Comparison of ENCODE assay signal across 9 cellular contexts in genomic region chr20:35884541-35884865, GRCh38.
DNase-seq lines count a peak whose midpoint lies in the region; ATAC-seq and TF ChIP-seq lines count a peak whose summit lies in the region.
"Had no signal": no experiment of that assay in that cellular context is flagged by ENCODE, and none has a peak within 500 bp of the region (broad histone marks: within the 10 kb centered on the region; RNA-seq: fewer than 3 reads in every experiment).

No MANE protein-coding gene starts in this region.

- H3K4me2 ChIP-seq in HCT116 (ENCODE audit: low read length) (peak overlapping the region; percentile 68), mesenchymal stem cell (ENCODE audit: low read length, poor library complexity, severe bottlenecking) (no peak overlapping the region)

- H4K91ac ChIP-seq in mesenchymal stem cell (ENCODE audit: low read length) = no peak overlapping the region

- H4K8ac ChIP-seq in mesenchymal stem cell (ENCODE audit: low read length) = no peak overlapping the region

- TF ChIP-seq CTCF in HCT116 (IDR thresholded peaks at IDR 0.05 in 2 of 3, conservative IDR thresholded peaks at IDR 0.05 in 1 of 3; ENCODE audit: borderline replicate concordance in 1 of 3, insufficient read depth in 1 of 3, low read depth in 2 of 3, low read length in 2 of 3) = no peak
- no peak for TF ChIP-seq CTCF in brain microvascular endothelial cell (IDR thresholded peaks at IDR 0.05; ENCODE audit: low read depth, low read length, missing control alignments)
- no peak for TF ChIP-seq CTCF in suprapubic skin (IDR thresholded peaks at IDR 0.05)

- H3K4ac ChIP-seq in mesenchymal stem cell (ENCODE audit: low read depth in 1 of 2, low read length in 2 of 2) = no peak overlapping the region

- H4K20me1 ChIP-seq in HCT116 (ENCODE audit: insufficient read depth) = no peaks in the 10 kb centered on the region

- H3K36me3 ChIP-seq in HCT116 (ENCODE audit: control insufficient read depth in 1 of 2, insufficient read depth in 2 of 2, low read length in 2 of 2) (no peaks in the 10 kb centered on the region), brain microvascular endothelial cell (replicated peaks) (no peaks in the 10 kb centered on the region), mesenchymal stem cell (ENCODE audit: control insufficient read depth in 1 of 2, insufficient read depth in 2 of 2, low read depth in 1 of 2, low read length in 2 of 2) (peaks cover 3 to 4% of the 10 kb centered on the region in 2 experiments), suprapubic skin (no peaks in the 10 kb centered on the region)

- in situ Hi-C loops in brain microvascular endothelial cell (cut with HindIII; ENCODE audit: low pct_ligation_motif_present, low sequenced_read_pairs) = loop anchor here (25.0 kb wide), 1 partner anchor 147 kb away; the partner anchor contains the start of gene RBM39

- H2BK12ac ChIP-seq in mesenchymal stem cell (ENCODE audit: low read length in 2 of 2) = no peak overlapping the region

- no peaks in the 10 kb centered on the region; the same call in none of the 2 replicates for H3K79me2 ChIP-seq in HCT116 (ENCODE audit: insufficient read depth, low read length)

- no peak overlapping the region for H3K18ac ChIP-seq in mesenchymal stem cell (ENCODE audit: low read depth in 1 of 2, low read length in 2 of 2)

- H2AK5ac ChIP-seq in mesenchymal stem cell (ENCODE audit: low read length, severe bottlenecking) = no peak overlapping the region

- TSS peak; percentile 90 for BruUV-seq in HCT116 (replicated peaks; lab: Mats Ljungman, UMichigan)

- RAD21 ChIA-PET in HCT116 (lab: Charles Lee; ENCODE audit: low non-redundant PET in 1 of 2, low total read pairs in 2 of 2, uncharacterized antibody in 2 of 2, unreplicated experiment in 2 of 2) = interaction anchor here in 1 of 2 experiments (1.1 kb wide), 1 partner anchor 254 kb away, joined by 3 read pairs; no protein-coding TSS in a partner anchor

- WGBS in mesenchymal stem cell = no CpG with 5 or more reads among the region's 1 CpG
- WGBS in suprapubic skin = 29% methylated on average over 1 of the region's 1 CpG

- TF ChIP-seq EP300 in suprapubic skin (IDR thresholded peaks at IDR 0.05) = no peak

- no peak overlapping the region for H3K23ac ChIP-seq in mesenchymal stem cell (ENCODE audit: low read length in 2 of 2)

- H2AFZ ChIP-seq in HCT116 (ENCODE audit: low read depth, low read length, poor library complexity, severe bottlenecking) (no peak overlapping the region), mesenchymal stem cell (ENCODE audit: low read depth, low read length) (no peak overlapping the region)

- no peak overlapping the region for H2BK120ac ChIP-seq in mesenchymal stem cell (ENCODE audit: low read depth, low read length)

- DNase-seq in HCT116 (ENCODE audit: low read depth, low spot score) (no peak), brain microvascular endothelial cell (no peak), mesenchymal stem cell (no peak), suprapubic skin (ENCODE audit: low spot score in 2 of 2) (no peak), GM03348 (ENCODE audit: low spot score) (no peak), dermis blood vessel endothelial cell (no peak)

- H3K9ac ChIP-seq in HCT116 (ENCODE audit: low read length) (peak overlapping the region; percentile 45), mesenchymal stem cell (ENCODE audit: low read length) (peak overlapping the region; percentile 88)

- peaks cover 9 to 29% of the 10 kb centered on the region in 2 experiments for H3K4me1 ChIP-seq in HCT116 (ENCODE audit: control insufficient read depth in 1 of 2, insufficient read depth in 2 of 2, low read length in 2 of 2)
- H3K4me1 ChIP-seq in mesenchymal stem cell (ENCODE audit: control insufficient read depth, insufficient read depth, low read depth, low read length) = peaks cover 11% of the 10 kb centered on the region
- H3K4me1 ChIP-seq in suprapubic skin = peaks cover 15% of the 10 kb centered on the region

- intact Hi-C loops in HCT116 (cut with micrococcal nuclease) = loop anchor here (2.0 to 5.0 kb wide), 3 partner anchors 142 to 422 kb away; partner anchors contain the start of gene RBM39

- peak overlapping the region; percentile 48; the same call in 1 of the 2 replicates for H3K27ac ChIP-seq in HCT116 (ENCODE audit: low read depth, low read length)
- peak overlapping the region; percentile 96 for H3K27ac ChIP-seq in brain microvascular endothelial cell
- peak overlapping the region; percentile 94 for H3K27ac ChIP-seq in mesenchymal stem cell (ENCODE audit: low read length, poor library complexity, severe bottlenecking)
- H3K27ac ChIP-seq in suprapubic skin = peak overlapping the region; percentile 83

- POLR2A ChIA-PET in HCT116 (lab: Charles Lee) = interaction anchor here (1.6 to 5.5 kb wide), 3 partner anchors 9 to 143 kb away, joined by 3 to 44 read pairs (median 8); partner anchors contain the start of gene RBM39

- H2BK5ac ChIP-seq in mesenchymal stem cell (ENCODE audit: low read depth, low read length, poor library complexity, severe bottlenecking) = no peak overlapping the region

- no peaks in the 10 kb centered on the region for H3K9me2 ChIP-seq in HCT116 (ENCODE audit: insufficient read depth)

- no peaks in the 10 kb centered on the region for H3K27me3 ChIP-seq in HCT116 (ENCODE audit: insufficient read depth, low read length)
- H3K27me3 ChIP-seq in brain microvascular endothelial cell (replicated peaks) = no peaks in the 10 kb centered on the region
- no peaks in the 10 kb centered on the region for H3K27me3 ChIP-seq in mesenchymal stem cell (ENCODE audit: control insufficient read depth in 1 of 2, insufficient read depth in 1 of 2, low read length in 2 of 2)
- no peaks in the 10 kb centered on the region for H3K27me3 ChIP-seq in suprapubic skin

- H3K79me1 ChIP-seq in mesenchymal stem cell (replicated peaks; ENCODE audit: low read length, poor library complexity, severe bottlenecking) = peaks cover 15% of the 10 kb centered on the region

- TF ChIP-seq RAD21 in HCT116 (IDR thresholded peaks at IDR 0.05; ENCODE audit: low read depth) = no peak

- TF ChIP-seq POLR2A in HCT116 (IDR thresholded peaks at IDR 0.05; ENCODE audit: borderline replicate concordance, extremely low read depth, insufficient read depth, insufficient read length) (no peak), suprapubic skin (IDR thresholded peaks at IDR 0.05) (no peak)

- no peak overlapping the region for H3K14ac ChIP-seq in mesenchymal stem cell (ENCODE audit: low read length in 2 of 2)

- H3K9me3 ChIP-seq in HCT116 (ENCODE audit: control insufficient read depth in 1 of 2, insufficient read depth in 1 of 2, low read depth in 1 of 2, low read length in 2 of 2) (no peaks in the 10 kb centered on the region), mesenchymal stem cell (ENCODE audit: control insufficient read depth, low read length) (no peaks in the 10 kb centered on the region), suprapubic skin (no peaks in the 10 kb centered on the region)
- H3K9me3 ChIP-seq: Caco-2 had no signal

- CTCF ChIA-PET in HCT116 (lab: Charles Lee) = interaction anchor here (0.8 to 3.2 kb wide), 10 partner anchors 9 to 418 kb away, joined by 3 to 10 read pairs (median 4); partner anchors contain the start of genes RBM39 and SCAND1

- H3K4me3 ChIP-seq in HCT116 (replicated peaks in 1 of 2; ENCODE audit: low read depth in 1 of 2, low read length in 2 of 2) (peak overlapping the region in 1 of 2 experiments; percentile 45; a peak in 2 of 4 replicates), brain microvascular endothelial cell (ENCODE audit: low read depth, low read length) (peak overlapping the region; percentile 31), mesenchymal stem cell (ENCODE audit: insufficient read depth in 1 of 2, low read depth in 1 of 2, low read length in 2 of 2) (peak overlapping the region in 1 of 2 experiments; percentile 31), suprapubic skin (no peak overlapping the region)

- no peak for ATAC-seq in HCT116
- ATAC-seq in GM21528 (IDR thresholded peaks at IDR 0.05; ENCODE audit: low FRiP score, unreplicated experiment) = no peak
- ATAC-seq in GM18517 (IDR thresholded peaks at IDR 0.05; ENCODE audit: unreplicated experiment) = no peak

- no peak overlapping the region for H2BK15ac ChIP-seq in mesenchymal stem cell (ENCODE audit: low read depth, poor library complexity, severe bottlenecking)

TF ChIP-seq in HCT116, 20 proteins besides CTCF, POLR2A, EP300 and RAD21:
- TF ChIP-seq TCF7L2 (IDR thresholded peaks at IDR 0.05; ENCODE audit: borderline replicate concordance, extremely low read depth, insufficient read depth, insufficient read length) = no peak
- no peak for TF ChIP-seq JUND (IDR thresholded peaks at IDR 0.05)
- no peak for TF ChIP-seq SP1 (IDR thresholded peaks at IDR 0.05; ENCODE audit: low read depth)
- TF ChIP-seq FOSL1 (IDR thresholded peaks at IDR 0.05; ENCODE audit: low read depth) = no peak
- no peak for TF ChIP-seq EGR1 (IDR thresholded peaks at IDR 0.05; ENCODE audit: low read depth)
- TF ChIP-seq POLR2AphosphoS5 (IDR thresholded peaks at IDR 0.05; ENCODE audit: low read depth, low read length) = no peak
- TF ChIP-seq ATF3 (IDR thresholded peaks at IDR 0.05) = no peak
- TF ChIP-seq ELF1 (IDR thresholded peaks at IDR 0.05; ENCODE audit: borderline replicate concordance, low read depth) = no peak
- TF ChIP-seq EZH2phosphoT487 (IDR thresholded peaks at IDR 0.05; ENCODE audit: borderline replicate concordance) = no peak
